Comparison of ENCODE assay signal across 6 cellular contexts in the genomic region with DNA sequence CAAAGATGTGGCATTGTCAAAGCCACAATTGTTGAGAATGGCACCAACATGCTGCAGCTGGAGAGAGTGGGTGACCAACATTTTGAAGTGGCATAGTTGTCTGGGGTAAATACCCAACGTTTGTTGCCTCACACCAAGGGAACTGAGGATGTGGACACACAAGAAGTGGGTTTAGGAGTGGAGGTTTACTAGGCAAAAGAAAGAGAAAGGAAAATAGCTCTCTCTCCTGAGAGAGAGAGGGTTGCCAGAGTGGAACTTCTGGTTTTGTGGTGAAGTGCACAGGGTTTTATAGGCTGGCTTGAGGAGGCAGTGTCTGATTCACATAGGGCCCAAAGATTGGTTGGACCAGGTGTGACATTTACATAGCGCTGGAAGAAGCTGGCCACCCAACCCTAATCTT. TPM values are rescaled to one million over a fixed set of nuclear protein-coding genes. Genes with fewer than 3 reads are reported as not detected.
"Had no signal": no experiment of that assay in that cellular context is flagged by ENCODE, and none has a peak within 500 bp of the region (broad histone marks: within the 10 kb centered on the region; RNA-seq: fewer than 3 reads in every experiment).

No MANE protein-coding gene starts in this region.

RNA-seq across cellular contexts. Expression of a gene that starts 29.0 kb away (rescaled TPM):
- total RNA-seq: GM23248, H4, H7, HepG2, HFFc6, HT1080 had no signal
